8 cellular contexts compared by ENCODE assay signal in the genomic region with DNA sequence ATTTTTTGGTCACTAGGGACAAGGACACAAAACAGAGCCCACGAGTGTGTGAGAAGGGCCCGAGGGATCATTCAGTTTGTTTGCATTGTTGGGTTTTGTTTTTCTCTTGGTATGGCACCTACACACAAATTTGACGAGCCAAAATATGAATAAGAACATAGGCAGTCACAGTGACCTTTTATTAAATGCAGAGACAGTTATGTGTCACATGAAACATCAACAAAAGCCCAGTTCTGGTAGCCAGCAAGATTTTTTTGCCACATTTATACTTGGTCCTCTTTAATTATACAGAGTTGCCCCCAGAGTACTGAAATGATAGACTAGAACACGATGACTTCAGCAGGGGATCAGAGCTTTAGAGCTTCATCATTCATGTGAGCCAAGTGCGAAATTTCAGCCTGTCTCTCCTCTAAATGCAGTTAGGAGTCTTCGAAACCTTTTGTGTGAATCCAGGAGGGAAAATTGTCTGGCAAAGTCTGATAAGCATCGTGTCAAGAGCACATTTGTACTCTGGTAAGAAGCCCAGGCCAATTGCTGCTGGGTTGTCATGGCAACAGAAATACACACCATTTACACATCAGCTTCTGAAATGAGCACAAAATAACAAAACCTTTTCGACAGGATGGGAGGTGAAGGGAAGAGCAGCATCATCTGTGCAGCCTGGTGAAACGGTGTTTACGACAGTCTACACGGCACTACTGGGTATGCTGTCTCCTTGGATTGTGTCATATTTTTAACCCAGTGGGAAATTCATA.
DNase-seq lines count a peak whose midpoint lies in the region; ATAC-seq and TF ChIP-seq lines count a peak whose summit lies in the region.

No MANE protein-coding gene starts in this region.

- H3K4me2 ChIP-seq in skeletal muscle satellite cell (ENCODE audit: low read length) = peak overlapping the region; percentile 0

- H3K9me3 ChIP-seq in skeletal muscle satellite cell (replicated peaks; ENCODE audit: low read length) = no peaks in the 10 kb centered on the region

- no TSS peak for BruUV-seq in Calu3 (replicated peaks; lab: Mats Ljungman, UMichigan)

- CTCF ChIA-PET in Calu3 (lab: Charles Lee) = interaction anchor here (0.7 to 1.4 kb wide), 3 partner anchors 13 to 159 kb away, joined by 3 to 5 read pairs (median 4); no protein-coding TSS in a partner anchor

- H3K4me1 ChIP-seq in skeletal muscle satellite cell (ENCODE audit: control insufficient read depth, insufficient read depth, low read length) = peaks cover 62% of the 10 kb centered on the region

- peak overlapping the region; percentile 58 for H3K27ac Mint-ChIP-seq in T-helper 1 cell treated with Interleukin-12 subunit alpha and Interleukin-12 subunit beta and Interleukin-4 antibody, amounts not matched to agents 30 μg/mL and 1 μg/mL, for 36 hours
- H3K27ac Mint-ChIP-seq in Calu3 (ENCODE audit: unreplicated experiment) = no peak overlapping the region

- ATAC-seq in activated CD4-positive, CD25-positive, alpha-beta regulatory T cell treated with anti-CD3 and anti-CD28 coated beads, Interleukin-2, amount 50 U/mL, for 24 hours = peak; percentile 77 to 79

- H3K4me1 Mint-ChIP-seq in T-helper 1 cell treated with Interleukin-12 subunit alpha and Interleukin-12 subunit beta and Interleukin-4 antibody, amounts not matched to agents 30 μg/mL and 1 μg/mL, for 36 hours (ENCODE audit: low read depth) = peaks cover 28% of the 10 kb centered on the region
- H3K4me1 Mint-ChIP-seq in Calu3 (ENCODE audit: low read depth, unreplicated experiment) = peaks cover 41% of the 10 kb centered on the region

- no peak overlapping the region for H3K4me3 ChIP-seq in skeletal muscle satellite cell (ENCODE audit: low read length)

- peaks cover 1% of the 10 kb centered on the region for H3K36me3 Mint-ChIP-seq in T-helper 1 cell treated with Interleukin-12 subunit alpha and Interleukin-12 subunit beta and Interleukin-4 antibody, amounts not matched to agents 30 μg/mL and 1 μg/mL, for 36 hours (ENCODE audit: low read depth)
- no peaks in the 10 kb centered on the region for H3K36me3 Mint-ChIP-seq in Calu3 (ENCODE audit: insufficient read depth, unreplicated experiment)

- DNase-seq in activated CD4-positive, CD25-positive, alpha-beta regulatory T cell treated with anti-CD3 and anti-CD28 coated beads, Interleukin-2, amount 50 U/mL, for 72 hours = no peak
- DNase-seq in fibroblast of peridontal ligament (ENCODE audit: extremely low read depth) (peak; percentile 87), Calu3 (no peak), H4 (ENCODE audit: low spot score) (no peak), DMS79 (lab: John Stamatoyannopoulos, UW) (no peak)

- no peak overlapping the region for H3K9ac ChIP-seq in skeletal muscle satellite cell (ENCODE audit: low read depth, low read length)

- no peaks in the 10 kb centered on the region for H3K27me3 ChIP-seq in skeletal muscle satellite cell (ENCODE audit: control insufficient read depth, insufficient read depth, low read length)

- intact Hi-C loops in Calu3 (cut with micrococcal nuclease; ENCODE audit: unreplicated experiment) = loop anchor here (5.0 kb wide), 3 partner anchors 298 to 583 kb away; partner anchors contain the start of gene C6orf62

- no peaks in the 10 kb centered on the region for H3K27me3 Mint-ChIP-seq in T-helper 1 cell treated with Interleukin-12 subunit alpha and Interleukin-12 subunit beta and Interleukin-4 antibody, amounts not matched to agents 30 μg/mL and 1 μg/mL, for 36 hours (ENCODE audit: low read depth)
- H3K27me3 Mint-ChIP-seq in Calu3 (ENCODE audit: unreplicated experiment) = no peaks in the 10 kb centered on the region

- H3K36me3 ChIP-seq in skeletal muscle satellite cell (ENCODE audit: insufficient read depth, low read length) = no peaks in the 10 kb centered on the region

- H3K4me3 Mint-ChIP-seq in T-helper 1 cell treated with Interleukin-12 subunit alpha and Interleukin-12 subunit beta and Interleukin-4 antibody, amounts not matched to agents 30 μg/mL and 1 μg/mL, for 36 hours = no peak overlapping the region
- H3K4me3 Mint-ChIP-seq in Calu3 (ENCODE audit: low read depth, unreplicated experiment) = no peak overlapping the region

- no peaks in the 10 kb centered on the region for H3K9me3 Mint-ChIP-seq in T-helper 1 cell treated with Interleukin-12 subunit alpha and Interleukin-12 subunit beta and Interleukin-4 antibody, amounts not matched to agents 30 μg/mL and 1 μg/mL, for 36 hours
- H3K9me3 Mint-ChIP-seq in Calu3 (ENCODE audit: low read depth, unreplicated experiment) = no peaks in the 10 kb centered on the region

- no peak for TF ChIP-seq CTCF in Calu3 (IDR thresholded peaks at IDR 0.05; ENCODE audit: unreplicated experiment)
